In genomic region chrX:69615779-69616519, GRCh38 we compare ENCODE assay signal across 8 cellular contexts. TPM values are rescaled to one million over a fixed set of nuclear protein-coding genes. Genes with fewer than 3 reads are reported as not detected.
DNase-seq lines count a peak whose midpoint lies in the region; ATAC-seq and TF ChIP-seq lines count a peak whose summit lies in the region.

EDA (plus strand) TSS chrX:69616113.

- H3K27me3 ChIP-seq in GM06990 (replicated peaks; ENCODE audit: control insufficient read depth, insufficient read depth, low read length) (no peaks in the 10 kb centered on the region; the same call in 1 of the 2 replicates), mononuclear cell (ENCODE audit: insufficient read depth, low read length) (peaks cover 19% of the 10 kb centered on the region)

- H3K9me3 ChIP-seq in mononuclear cell (ENCODE audit: low read depth, low read length), result no peaks in the 10 kb centered on the region

- peaks cover 5% of the 10 kb centered on the region for H3K4me1 ChIP-seq in mononuclear cell (ENCODE audit: insufficient read depth, low read length)

- peak; percentile 54 for DNase-seq in GM06990 (ENCODE audit: extremely low read depth, insufficient read length)
- DNase-seq in NOMO-1 treated with DMSO at 0.1 percent for 48 hours (lab: John Stamatoyannopoulos, UW; ENCODE audit: unreplicated experiment), result peak; percentile 14
- peak; percentile 70 to 77 for DNase-seq in activated T-cell treated with anti-CD3 and anti-CD28 coated beads, Interleukin-2, amount 50 U/mL, for 48 hours
- peak; percentile 13 for DNase-seq in stimulated activated CD8-positive, alpha-beta memory T cell treated with anti-CD3 and anti-CD28 coated beads, Interleukin-15, amount 100 ng/mL, for 1 hour (ENCODE audit: low read depth)

- TF ChIP-seq CTCF in GM06990 (IDR thresholded peaks at IDR 0.05; ENCODE audit: insufficient read depth, low read length, poor library complexity, severe bottlenecking), result no peak

- no peaks in the 10 kb centered on the region for H3K36me3 ChIP-seq in GM06990 (ENCODE audit: control insufficient read depth, insufficient read depth, low read length)

- H3K4me3 ChIP-seq in GM06990 (replicated peaks; ENCODE audit: low read depth, low read length), result peak within 1 kb of the TSS; percentile 27; the same call in 1 of the 2 replicates
- peak within 1 kb of the TSS; percentile 18 for H3K4me3 ChIP-seq in mononuclear cell (ENCODE audit: low read length)

- ATAC-seq in HG02943 (IDR thresholded peaks at IDR 0.05; ENCODE audit: low read depth, unreplicated experiment) (peak; percentile 76), esophagus mucosa (peak; percentile 98), HG03571 (IDR thresholded peaks at IDR 0.05; ENCODE audit: unreplicated experiment) (no peak)

RNA-seq across cellular contexts. Expression of gene EDA, which starts in this region (rescaled TPM):
- total RNA-seq in esophagus mucosa (1.5 TPM), mononuclear cell (9.1 TPM)

Comparison
In these comparisons a context has a peak if more than half of its experiments do, and no peak if none do; other contexts are left out.
1. DNase-seq: peak in every context shown above with its lines; median percentile 74 in activated T-cell treated with anti-CD3 and anti-CD28 coated beads, Interleukin-2, amount 50 U/mL, for 48 hours; 54 in GM06990; 14 in NOMO-1 treated with DMSO at 0.1 percent for 48 hours; 13 in stimulated activated CD8-positive, alpha-beta memory T cell treated with anti-CD3 and anti-CD28 coated beads, Interleukin-15, amount 100 ng/mL, for 1 hour.